ENCODE assay signal across 8 cellular contexts in genomic region chr3:172490198-172490669, GRCh38. TPM values are rescaled to one million over a fixed set of nuclear protein-coding genes. Genes with fewer than 3 reads are reported as not detected.
DNase-seq lines count a peak whose midpoint lies in the region; ATAC-seq and TF ChIP-seq lines count a peak whose summit lies in the region.
"Not testable (repeated sequence)": the region's sequence is repeated elsewhere in the genome, so short reads cannot be mapped to it uniquely, and the experiment has no call there.

No MANE protein-coding gene starts in this region.

- not testable (repeated sequence) for H3K27me3 ChIP-seq in DND-41 (ENCODE audit: insufficient read depth, low read length, poor library complexity); neuronal stem cell (ENCODE audit: control insufficient read depth in 3 of 3, insufficient read depth in 3 of 3, low read depth in 1 of 3, low read length in 3 of 3)

- not testable (repeated sequence) for H3K9me3 Mint-ChIP-seq in HFFc6; activated naive CD4-positive, alpha-beta T cell treated with anti-CD3 and anti-CD28 coated beads for 36 hours

- H3K79me2 ChIP-seq in DND-41 (ENCODE audit: insufficient read depth, low read length), result not testable (repeated sequence)

- not testable (repeated sequence) for H2BK12ac ChIP-seq in neuronal stem cell (ENCODE audit: low read length)

- not testable (repeated sequence) for H4K20me1 ChIP-seq in DND-41 (ENCODE audit: insufficient read depth, low read length)

- H3K14ac ChIP-seq in neuronal stem cell (ENCODE audit: low read length), result not testable (repeated sequence)

- not testable (repeated sequence) for H4K91ac ChIP-seq in neuronal stem cell (ENCODE audit: low read depth, low read length, poor library complexity)

- not testable (repeated sequence) for H2BK5ac ChIP-seq in neuronal stem cell (ENCODE audit: low read length)

- peak overlapping the region; percentile 20; the same call in 1 of the 2 replicates for H3K4me2 ChIP-seq in DND-41 (ENCODE audit: insufficient read depth, low read length)
- H3K4me2 ChIP-seq in neuronal stem cell (ENCODE audit: insufficient read depth, low read length, poor library complexity, severe bottlenecking), result not testable (repeated sequence)

- not testable (repeated sequence) for H3K18ac ChIP-seq in neuronal stem cell (ENCODE audit: low read length)

- H2AK5ac ChIP-seq in neuronal stem cell (ENCODE audit: low read depth, low read length), result not testable (repeated sequence)

- no CpG with 5 or more reads among the region's 4 CpGs for WGBS in neuronal stem cell (ENCODE audit: extremely low coverage in 2 of 2, insufficient read length in 2 of 2, insufficient replicate concordance in 1 of 2), 2 donors

- peak overlapping the region; percentile 76 for H3K27ac ChIP-seq in DND-41 (ENCODE audit: low read length)
- H3K27ac ChIP-seq in neuronal stem cell (replicated peaks; ENCODE audit: low read length), result not testable (repeated sequence)

- not testable (repeated sequence) for H3K36me3 Mint-ChIP-seq in HFFc6 (ENCODE audit: low read depth); activated naive CD4-positive, alpha-beta T cell treated with anti-CD3 and anti-CD28 coated beads for 36 hours (ENCODE audit: low read depth)

- H3K9ac ChIP-seq in DND-41 (ENCODE audit: low read depth, low read length), result peak overlapping the region; percentile 31; the same call in 1 of the 2 replicates
- not testable (repeated sequence) for H3K9ac ChIP-seq in neuronal stem cell (ENCODE audit: low read depth, low read length, poor library complexity)

- not testable (repeated sequence) for H3K4ac ChIP-seq in neuronal stem cell (ENCODE audit: low read length)

- H3K4me3 ChIP-seq in DND-41 (ENCODE audit: low read depth in 1 of 2, low read length in 2 of 2); neuronal stem cell (ENCODE audit: low read length in 2 of 2): not testable (repeated sequence)

- not testable (repeated sequence) for H3K4me1 ChIP-seq in DND-41 (ENCODE audit: insufficient read depth, low read length); neuronal stem cell (ENCODE audit: control insufficient read depth in 2 of 2, insufficient read depth in 1 of 2, low read depth in 1 of 2, low read length in 2 of 2)

- not testable (repeated sequence) for H3K27ac Mint-ChIP-seq in HFFc6
- peak overlapping the region; percentile 86 for H3K27ac Mint-ChIP-seq in activated naive CD4-positive, alpha-beta T cell treated with anti-CD3 and anti-CD28 coated beads for 36 hours

- CTCF ChIA-PET in activated naive CD4-positive, alpha-beta T cell treated with anti-CD3 and anti-CD28 coated beads for 36 hours (lab: Charles Lee), result interaction anchor here (0.7 to 1.2 kb wide), 8 partner anchors 8 to 133 kb away, joined by 3 to 11 read pairs (median 3); no protein-coding TSS in a partner anchor

- intact Hi-C loops in activated naive CD4-positive, alpha-beta T cell treated with anti-CD3 and anti-CD28 coated beads for 36 hours (cut with micrococcal nuclease), result loop anchor here (1.0 kb wide), 9 partner anchors 22 to 177 kb away; partner anchors contain the start of gene TNFSF10

- not testable (repeated sequence) for H2BK120ac ChIP-seq in neuronal stem cell (ENCODE audit: low read depth, low read length)

- not testable (repeated sequence) for H3K36me3 ChIP-seq in DND-41 (ENCODE audit: insufficient read depth, low read length); neuronal stem cell (replicated peaks in 1 of 2; ENCODE audit: control insufficient read depth in 2 of 2, insufficient read depth in 2 of 2, low read length in 2 of 2)

- not testable (repeated sequence) for H3K4me1 Mint-ChIP-seq in HFFc6 (ENCODE audit: low read depth)
- H3K4me1 Mint-ChIP-seq in activated naive CD4-positive, alpha-beta T cell treated with anti-CD3 and anti-CD28 coated beads for 36 hours (ENCODE audit: low read depth), result peaks cover 13% of the 10 kb centered on the region

- H2AFZ ChIP-seq in DND-41 (ENCODE audit: low read depth, low read length), result peak overlapping the region; percentile 62; the same call in 1 of the 2 replicates
- not testable (repeated sequence) for H2AFZ ChIP-seq in neuronal stem cell (ENCODE audit: low read length)

- H3K9me3 ChIP-seq in DND-41 (ENCODE audit: insufficient read depth, low read length, severe bottlenecking); neuronal stem cell (replicated peaks in 1 of 2; ENCODE audit: control insufficient read depth in 2 of 2, insufficient read depth in 1 of 2, low read depth in 1 of 2, low read length in 2 of 2): not testable (repeated sequence)

- H3K27me3 Mint-ChIP-seq in HFFc6 (ENCODE audit: insufficient read depth), result peaks cover 21% of the 10 kb centered on the region
- H3K27me3 Mint-ChIP-seq in activated naive CD4-positive, alpha-beta T cell treated with anti-CD3 and anti-CD28 coated beads for 36 hours (ENCODE audit: low read depth), result not testable (repeated sequence)

- TF ChIP-seq CTCF in DND-41 (IDR thresholded peaks at IDR 0.05; ENCODE audit: borderline replicate concordance, extremely low read depth, low read length, poor library complexity, severe bottlenecking), result peak; percentile 86
- peak; percentile 93 for TF ChIP-seq CTCF in HFFc6 (IDR thresholded peaks at IDR 0.05)

- not testable (repeated sequence) for H4K8ac ChIP-seq in neuronal stem cell (ENCODE audit: low read depth, low read length)

- DNase-seq in DND-41 (peak; percentile 88), HFFc6 (peak; percentile 57), NCI-H1436 (lab: John Stamatoyannopoulos, UW) (peak; percentile 62), SW480 (ENCODE audit: low spot score) (peak; percentile 72), foreskin melanocyte (peak; percentile 42), neuronal stem cell (ENCODE audit: low spot score) (peak; percentile 31)
- DNase-seq in activated naive CD4-positive, alpha-beta T cell treated with anti-CD3 and anti-CD28 coated beads for 36 hours, result peak; percentile 93
- DNase-seq in stimulated activated naive CD8-positive, alpha-beta T cell treated with anti-CD3 and anti-CD28 coated beads, Interleukin-15, Interleukin-2, amounts not matched to agents 100 U/mL and 50 U/mL, for 24 hours, result peak; percentile 84

- H3K79me1 ChIP-seq in neuronal stem cell (ENCODE audit: low read depth, low read length), result not testable (repeated sequence)

- not testable (repeated sequence) for H3K4me3 Mint-ChIP-seq in HFFc6
- H3K4me3 Mint-ChIP-seq in activated naive CD4-positive, alpha-beta T cell treated with anti-CD3 and anti-CD28 coated beads for 36 hours, result peak overlapping the region; percentile 13

- peak; percentile 95 for ATAC-seq in DND-41 (ENCODE audit: insufficient read depth, low read depth)
- ATAC-seq in stimulated activated naive CD8-positive, alpha-beta T cell treated with anti-CD3 and anti-CD28 coated beads, Interleukin-15, Interleukin-2, amounts not matched to agents 100 U/mL and 50 U/mL, for 24 hours, result peak; percentile 71

- H3K23ac ChIP-seq in neuronal stem cell (ENCODE audit: low read depth, low read length, poor library complexity), result not testable (repeated sequence)

- H2BK15ac ChIP-seq in neuronal stem cell (ENCODE audit: low read length), result not testable (repeated sequence)

RNA-seq across cellular contexts. Expression of gene TNFSF10, which starts 33.0 kb away (rescaled TPM):
- under 1 TPM in 3 of 6 experiments, not detected in 3; 0.17 to 0.31 (median 0.28) TPM for total RNA-seq in HFFc6 (2021; fragmentation: NEBNext Ultra II Directional; extraction: Animal tissue kit (Norgen Biotek cat#: 25700))
- total RNA-seq in activated naive CD4-positive, alpha-beta T cell treated with anti-CD3 and anti-CD28 coated beads for 36 hours, result 10 to 100 TPM; 31.8 to 32.7 TPM
- not detected for polyA plus RNA-seq in neuronal stem cell (2013, experiment 1 of 2)
- polyA plus RNA-seq in neuronal stem cell (2013, experiment 2 of 2), result not detected

RNA-seq across cellular contexts. Expression of gene GHSR, which starts 42.0 kb away (rescaled TPM):
- not detected for total RNA-seq in HFFc6 (2021; fragmentation: NEBNext Ultra II Directional; extraction: Animal tissue kit (Norgen Biotek cat#: 25700))
- total RNA-seq in activated naive CD4-positive, alpha-beta T cell treated with anti-CD3 and anti-CD28 coated beads for 36 hours, result not detected
- polyA plus RNA-seq in neuronal stem cell (2013, experiment 1 of 2), result not detected
- not detected for polyA plus RNA-seq in neuronal stem cell (2013, experiment 2 of 2)

Comparison
In these comparisons a context has a peak if more than half of its experiments do, and no peak if none do; other contexts are left out.
1. DNase-seq: peak in every context shown above with its lines; median percentile 93 in activated naive CD4-positive, alpha-beta T cell treated with anti-CD3 and anti-CD28 coated beads for 36 hours; 88 in DND-41; 84 in stimulated activated naive CD8-positive, alpha-beta T cell treated with anti-CD3 and anti-CD28 coated beads, Interleukin-15, Interleukin-2, amounts not matched to agents 100 U/mL and 50 U/mL, for 24 hours; 72 in SW480; 62 in NCI-H1436; 57 in HFFc6; 42 in foreskin melanocyte; 31 in neuronal stem cell.
2. RNA of gene TNFSF10, which starts 33.0 kb away (total RNA-seq): 31.8 to 32.7 TPM in activated naive CD4-positive, alpha-beta T cell treated with anti-CD3 and anti-CD28 coated beads for 36 hours; 0.17 to 0.31 TPM in HFFc6; every median in the first group is over 10 times any median in the second.